ENCODE assay signal across 8 cellular contexts in genomic region chr1:10692401-10693021, GRCh38.
DNase-seq lines count a peak whose midpoint lies in the region; ATAC-seq and TF ChIP-seq lines count a peak whose summit lies in the region.

No MANE protein-coding gene starts in this region.

- peaks cover under 1% of the 10 kb centered on the region; the same call in 1 of the 2 replicates for H3K4me1 ChIP-seq in BE2C
- peaks cover 68% of the 10 kb centered on the region for H3K4me1 ChIP-seq in stomach smooth muscle (ENCODE audit: control insufficient read depth, insufficient read depth, low read length)

- no peaks in the 10 kb centered on the region for H3K9me3 Mint-ChIP-seq in naive B cell

- H3K27me3 ChIP-seq in BE2C (no peaks in the 10 kb centered on the region), brain microvascular endothelial cell (replicated peaks) (no peaks in the 10 kb centered on the region), stomach smooth muscle (ENCODE audit: control insufficient read depth in 1 of 2, insufficient read depth in 2 of 2, low read length in 2 of 2) (no peaks in the 10 kb centered on the region)

- DNase-seq in BE2C (peak; percentile 44), HFF-Myc (ENCODE audit: extremely low read depth, low read depth) (no peak), T-helper 2 cell (peak; percentile 30 to 84 (median 48)), brain microvascular endothelial cell (no peak), naive B cell (peak; percentile 68), GF-D8 (lab: John Stamatoyannopoulos, UW) (no peak), NCI-H345 treated with DMSO at 0.1 percent for 48 hours (lab: John Stamatoyannopoulos, UW; ENCODE audit: unreplicated experiment) (no peak)

- H3K4me3 ChIP-seq in BE2C (ENCODE audit: low read depth, low read length) (no peak overlapping the region), HFF-Myc (replicated peaks; ENCODE audit: low read depth, low read length) (no peak overlapping the region), brain microvascular endothelial cell (ENCODE audit: low read depth, low read length) (no peak overlapping the region), stomach smooth muscle (ENCODE audit: low read length in 2 of 2) (peak overlapping the region; percentile 65 to 81)

- no peaks in the 10 kb centered on the region for H3K36me3 Mint-ChIP-seq in naive B cell

- peak overlapping the region; percentile 77 to 98 (median 95) for H3K4me3 Mint-ChIP-seq in naive B cell

- H3K36me3 ChIP-seq in BE2C: no peaks in the 10 kb centered on the region
- no peaks in the 10 kb centered on the region for H3K36me3 ChIP-seq in brain microvascular endothelial cell (replicated peaks)
- no peaks in the 10 kb centered on the region for H3K36me3 ChIP-seq in stomach smooth muscle (ENCODE audit: control insufficient read depth in 2 of 2, insufficient read depth in 2 of 2, low read length in 2 of 2)

- peaks cover 0 to 3% (median 0%) of the 10 kb centered on the region in 3 donors for H3K27me3 Mint-ChIP-seq in naive B cell

- peak overlapping the region; percentile 63 to 99 (median 95) for H3K27ac Mint-ChIP-seq in naive B cell

- peak; percentile 35 for TF ChIP-seq CTCF in BE2C (IDR thresholded peaks at IDR 0.05; ENCODE audit: low read depth, low read length)
- peak; percentile 43 for TF ChIP-seq CTCF in HFF-Myc (IDR thresholded peaks at IDR 0.05; ENCODE audit: low read depth, low read length, missing control alignments)
- TF ChIP-seq CTCF in brain microvascular endothelial cell (IDR thresholded peaks at IDR 0.05; ENCODE audit: low read depth, low read length, missing control alignments): peak; percentile 34

- ATAC-seq in naive B cell (ENCODE audit: low read depth in 2 of 2): peak; percentile 50 to 53

- H3K27ac ChIP-seq in brain microvascular endothelial cell (no peak overlapping the region), stomach smooth muscle (ENCODE audit: low read length) (peak overlapping the region; percentile 80)

- peak overlapping the region; percentile 71 to 82 for H3K9ac ChIP-seq in stomach smooth muscle (ENCODE audit: low read length in 2 of 2)

- H3K4me1 Mint-ChIP-seq in naive B cell: peaks cover 32 to 58% (median 40%) of the 10 kb centered on the region in 3 donors

- H3K9me3 ChIP-seq in BE2C (no peaks in the 10 kb centered on the region), stomach smooth muscle (ENCODE audit: control insufficient read depth in 2 of 2, low read length in 2 of 2) (no peaks in the 10 kb centered on the region)

- in situ Hi-C loops in brain microvascular endothelial cell (cut with HindIII; ENCODE audit: low pct_ligation_motif_present, low sequenced_read_pairs): no loop called here

Comparison
In these comparisons a context has a peak if more than half of its experiments do, and no peak if none do; other contexts are left out.
1. DNase-seq: peak in BE2C (single experiment), T-helper 2 cell (5 of 5) and naive B cell (single experiment); none in HFF-Myc (single experiment), brain microvascular endothelial cell (single experiment), GF-D8 (single experiment) and NCI-H345 treated with DMSO at 0.1 percent for 48 hours (single experiment).
2. H3K4me3 ChIP-seq: peak in stomach smooth muscle (2 of 2); none in BE2C (single experiment), HFF-Myc (single experiment) and brain microvascular endothelial cell (single experiment).
3. Peak in every context shown above with its lines, with median percentiles within 50 percentile points of each other: CTCF ChIP-seq.